8 cellular contexts compared by ENCODE assay signal in the genomic region with DNA sequence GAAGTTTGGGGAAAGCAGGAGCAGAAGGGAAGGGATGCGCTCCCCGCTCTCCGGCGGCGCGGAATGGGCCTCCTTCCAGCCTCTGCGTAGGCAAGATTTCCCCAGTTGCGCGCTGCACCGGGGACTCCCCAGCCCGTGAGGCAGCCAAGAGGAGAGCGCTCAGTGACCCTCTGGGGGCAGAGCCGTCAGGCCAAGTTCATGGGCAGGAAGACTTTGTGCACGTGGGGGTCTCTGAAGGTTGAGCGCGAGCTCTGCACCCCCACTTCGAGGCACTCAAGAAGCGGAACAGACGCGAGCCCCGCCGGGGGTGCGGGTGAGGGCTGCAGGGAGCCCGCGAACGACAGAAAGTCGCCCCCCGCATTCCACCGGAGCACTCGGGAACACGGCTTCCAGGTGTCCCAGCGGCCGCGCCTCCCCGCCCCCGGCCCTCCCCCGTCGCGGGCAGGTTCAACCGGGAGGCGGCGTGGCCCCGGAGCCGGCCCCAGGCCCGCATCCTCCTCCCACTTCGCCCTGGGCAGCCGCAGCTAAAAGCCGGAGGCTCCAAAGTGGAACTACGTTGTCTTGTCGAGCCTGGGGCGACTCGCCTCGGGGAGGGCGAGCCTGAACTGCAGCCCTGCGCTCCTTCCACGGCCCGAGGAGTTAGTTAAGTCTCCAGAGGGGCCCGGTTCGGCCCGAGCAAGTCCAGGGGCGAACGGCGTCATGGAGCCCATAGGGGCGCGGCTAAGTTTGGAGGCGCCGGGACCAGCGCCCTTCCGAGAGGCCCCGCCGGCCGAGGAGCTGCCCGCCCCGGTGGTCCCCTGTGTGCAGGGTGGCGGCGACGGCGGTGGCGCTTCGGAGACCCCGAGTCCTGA. TPM values are rescaled to one million over a fixed set of nuclear protein-coding genes. Genes with fewer than 3 reads are reported as not detected.
DNase-seq lines count a peak whose midpoint lies in the region; ATAC-seq and TF ChIP-seq lines count a peak whose summit lies in the region.

A gene (plus strand): TSS at position 555 of the 851 bp plus-strand sequence. CDS start 145 bp downstream, at position 700.

- H2BK5ac ChIP-seq in IMR-90 (ENCODE audit: low read depth, low read length, poor library complexity, severe bottlenecking), result no peak within 1 kb of the TSS

- peaks cover 4% of the 10 kb centered on the region for H3K4me1 Mint-ChIP-seq in activated CD4-positive, alpha-beta memory T cell treated with anti-CD3 and anti-CD28 coated beads, Interleukin-2, amount 10 ng/mL, durations not matched to agents 7 days and 5 days

- no peaks in the 10 kb centered on the region for H3K36me3 Mint-ChIP-seq in activated CD4-positive, alpha-beta memory T cell treated with anti-CD3 and anti-CD28 coated beads, Interleukin-2, amount 10 ng/mL, durations not matched to agents 7 days and 5 days (ENCODE audit: low read depth)

- H3K4me1 ChIP-seq in IMR-90 (ENCODE audit: control insufficient read depth, insufficient read depth, low read length) (peaks cover 12% of the 10 kb centered on the region), ovary (ENCODE audit: insufficient read depth) (peaks cover 3% of the 10 kb centered on the region)

- no TSS peak for BruUV-seq in IMR-90 (replicated peaks; lab: Mats Ljungman, UMichigan)

- H3K4ac ChIP-seq in IMR-90 (ENCODE audit: low read depth, low read length), result peak within 1 kb of the TSS; percentile 65

- peaks cover 52% of the 10 kb centered on the region for H3K27me3 Mint-ChIP-seq in activated CD4-positive, alpha-beta memory T cell treated with anti-CD3 and anti-CD28 coated beads, Interleukin-2, amount 10 ng/mL, durations not matched to agents 7 days and 5 days

- H2AFZ ChIP-seq in IMR-90 (replicated peaks; ENCODE audit: low read length, poor library complexity), result peak within 1 kb of the TSS; percentile 76

- DNase-seq in COR-L47 (lab: John Stamatoyannopoulos, UW) (peak; percentile 13), IMR-90 (peak; percentile 65), head of caudate nucleus (peak in 27 of 42 donors; percentile 11 to 63 (median 31)), ovary (peak; percentile 46 to 75 (median 69)), GM19238 (ENCODE audit: insufficient read length, low spot score) (no peak), putamen (ENCODE audit: low spot score) (no peak)
- no peak for DNase-seq in activated CD4-positive, alpha-beta memory T cell treated with anti-CD3 and anti-CD28 coated beads, Interleukin-2, amount 10 ng/mL, durations not matched to agents 7 days and 5 days

- H3K36me3 ChIP-seq in IMR-90 (ENCODE audit: control insufficient read depth, insufficient read depth, low read length) (no peaks in the 10 kb centered on the region), ovary (no peaks in the 10 kb centered on the region)

- H3K9me3 Mint-ChIP-seq in activated CD4-positive, alpha-beta memory T cell treated with anti-CD3 and anti-CD28 coated beads, Interleukin-2, amount 10 ng/mL, durations not matched to agents 7 days and 5 days, result no peaks in the 10 kb centered on the region

- peak within 1 kb of the TSS; percentile 49 for H3K4me3 ChIP-seq in IMR-90 (ENCODE audit: insufficient read depth, low read depth, low read length)
- peak within 1 kb of the TSS; percentile 52 for H3K4me3 ChIP-seq in ovary

- no peak within 1 kb of the TSS for H2AK5ac ChIP-seq in IMR-90 (ENCODE audit: low read depth, low read length)

- no peaks in the 10 kb centered on the region for H3K79me1 ChIP-seq in IMR-90 (ENCODE audit: low read depth in 1 of 2, low read length in 2 of 2)

- H3K9me1 ChIP-seq in IMR-90 (ENCODE audit: insufficient read depth, low read length), result peaks cover 5% of the 10 kb centered on the region; the same call in 1 of the 2 replicates

- intact Hi-C loops in IMR-90 (cut with micrococcal nuclease), result no loop called here
- intact Hi-C loops in head of caudate nucleus (cut with DNase I), result no loop called here
- intact Hi-C loops in ovary (cut with DNase I), result no loop called here

- POLR2A ChIA-PET in IMR-90 (lab: Charles Lee; ENCODE audit: unreplicated experiment), result no interaction called here
- POLR2A ChIA-PET in activated CD4-positive, alpha-beta memory T cell treated with anti-CD3 and anti-CD28 coated beads, Interleukin-2, amount 10 ng/mL, durations not matched to agents 7 days and 5 days (lab: Charles Lee), result no interaction called here

- WGBS in IMR-90 (ENCODE audit: extremely low coverage in 2 of 2, insufficient read length in 1 of 2), 2 experiments, result 2% methylated on average over 28 of the region's 81 CpGs; no CpG with 5 or more reads in 1 of the 2 experiments
- 0 to 1% (median 0%) methylated on average over 53 to 81 of the region's 81 CpGs for WGBS in ovary, 3 donors

- H4K91ac ChIP-seq in IMR-90 (ENCODE audit: insufficient read depth, low read depth, low read length), result peak within 1 kb of the TSS; percentile 42; the same call in 1 of the 2 replicates

- CTCF ChIA-PET in IMR-90 (lab: Yijun Ruan, JAX), result no interaction called here
- CTCF ChIA-PET in activated CD4-positive, alpha-beta memory T cell treated with anti-CD3 and anti-CD28 coated beads, Interleukin-2, amount 10 ng/mL, durations not matched to agents 7 days and 5 days (lab: Charles Lee), result no interaction called here

- H4K5ac ChIP-seq in IMR-90 (ENCODE audit: low read depth, low read length), result peak within 1 kb of the TSS; percentile 70; the same call in 1 of the 2 replicates

- H4K8ac ChIP-seq in IMR-90 (ENCODE audit: low read depth in 2 of 2, low read length in 2 of 2), result peak within 1 kb of the TSS in 1 of 2 experiments; percentile 35; a peak in 2 of 4 replicates

- H3K9me3 ChIP-seq in IMR-90 (ENCODE audit: control insufficient read depth, insufficient read depth, low read length) (no peaks in the 10 kb centered on the region; the same call in 1 of the 2 replicates), ovary (no peaks in the 10 kb centered on the region)

- dilution Hi-C loops in IMR-90 (cut with HindIII; ENCODE audit: low sequenced_read_pairs, unreplicated experiment), result no loop called here

- no peak within 1 kb of the TSS; the same call in 1 of the 2 replicates for H2BK20ac ChIP-seq in IMR-90 (ENCODE audit: low read depth, low read length)

- TF ChIP-seq RAD21 in IMR-90 (IDR thresholded peaks at IDR 0.05; ENCODE audit: low read length), result no peak

- no peak for TF ChIP-seq EP300 in ovary (IDR thresholded peaks at IDR 0.05)

- ATAC-seq in GM21360 (IDR thresholded peaks at IDR 0.05; ENCODE audit: unreplicated experiment), result peak; percentile 42
- peak; percentile 72 for ATAC-seq in IMR-90 (ENCODE audit: low read depth)

- peak within 1 kb of the TSS; percentile 22; the same call in 1 of the 2 replicates for H3K18ac ChIP-seq in IMR-90 (ENCODE audit: low read depth, low read length)

- H3K14ac ChIP-seq in IMR-90 (replicated peaks; ENCODE audit: low read depth, low read length), result peak within 1 kb of the TSS; percentile 48; the same call in 1 of the 2 replicates

- no peak within 1 kb of the TSS for H3K56ac ChIP-seq in IMR-90 (ENCODE audit: extremely low read depth, insufficient read depth, low read length)

- H3K27ac Mint-ChIP-seq in activated CD4-positive, alpha-beta memory T cell treated with anti-CD3 and anti-CD28 coated beads, Interleukin-2, amount 10 ng/mL, durations not matched to agents 7 days and 5 days, result no peak within 1 kb of the TSS

- H2BK15ac ChIP-seq in IMR-90 (ENCODE audit: low read depth, low read length), result no peak within 1 kb of the TSS; the same call in 2 of the 3 replicates

- H3K27me3 ChIP-seq in IMR-90 (ENCODE audit: control insufficient read depth, insufficient read depth, low read length) (peaks cover 23% of the 10 kb centered on the region), ovary (no peaks in the 10 kb centered on the region)

- TF ChIP-seq CTCF in IMR-90 (conservative IDR thresholded peaks at IDR 0.05; ENCODE audit: low read depth, low read length) (no peak), ovary (IDR thresholded peaks at IDR 0.05) (no peak)

- peak within 1 kb of the TSS; percentile 86 for H3K4me2 ChIP-seq in IMR-90 (ENCODE audit: low read depth, low read length)

- H2AK9ac ChIP-seq in IMR-90 (replicated peaks; ENCODE audit: low read depth, low read length, poor library complexity), result peak within 1 kb of the TSS; percentile 84

- H3K9ac ChIP-seq in IMR-90 (ENCODE audit: low read depth, low read length), result peak within 1 kb of the TSS; percentile 34; the same call in 1 of the 2 replicates

- in situ Hi-C loops in IMR-90 (cut with MboI; ENCODE audit: low sequenced_read_pairs), result no loop called here

- no peak for TF ChIP-seq POLR2A in IMR-90 (IDR thresholded peaks at IDR 0.05; ENCODE audit: low read depth, low read length)
- no peak for TF ChIP-seq POLR2A in ovary (IDR thresholded peaks at IDR 0.05)

- peak within 1 kb of the TSS; percentile 52; the same call in 1 of the 2 replicates for H3K23ac ChIP-seq in IMR-90 (ENCODE audit: low read depth, low read length)

- peak within 1 kb of the TSS; percentile 47 for H2BK120ac ChIP-seq in IMR-90 (ENCODE audit: low read depth, low read length)

- H4K20me1 ChIP-seq in IMR-90 (ENCODE audit: insufficient read depth, low read length), result no peaks in the 10 kb centered on the region

- H3K4me3 Mint-ChIP-seq in activated CD4-positive, alpha-beta memory T cell treated with anti-CD3 and anti-CD28 coated beads, Interleukin-2, amount 10 ng/mL, durations not matched to agents 7 days and 5 days, result peak within 1 kb of the TSS; percentile 66

- H3K27ac ChIP-seq in IMR-90 (ENCODE audit: insufficient read depth, low read length) (peak within 1 kb of the TSS; percentile 26; the same call in 1 of the 2 replicates), ovary (peak within 1 kb of the TSS; percentile 53 to 84)

TF ChIP-seq in IMR-90, 13 proteins besides CTCF, POLR2A, EP300 and RAD21:
- TF ChIP-seq MAZ (IDR thresholded peaks at IDR 0.05; ENCODE audit: borderline replicate concordance, low read depth, low read length) (peak; percentile 22; the same call in 1 of the 2 replicates), BHLHE40 (IDR thresholded peaks at IDR 0.05; ENCODE audit: low read depth, low read length) (no peak), RFX5 (IDR thresholded peaks at IDR 0.05; ENCODE audit: low read depth, low read length) (no peak)
- TF ChIP-seq, protein P1, sequence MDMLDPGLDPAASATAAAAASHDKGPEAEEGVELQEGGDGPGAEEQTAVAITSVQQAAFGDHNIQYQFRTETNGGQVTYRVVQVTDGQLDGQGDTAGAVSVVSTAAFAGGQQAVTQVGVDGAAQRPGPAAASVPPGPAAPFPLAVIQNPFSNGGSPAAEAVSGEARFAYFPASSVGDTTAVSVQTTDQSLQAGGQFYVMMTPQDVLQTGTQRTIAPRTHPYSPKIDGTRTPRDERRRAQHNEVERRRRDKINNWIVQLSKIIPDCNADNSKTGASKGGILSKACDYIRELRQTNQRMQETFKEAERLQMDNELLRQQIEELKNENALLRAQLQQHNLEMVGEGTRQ (IDR thresholded peaks at IDR 0.05; ENCODE audit: low read depth, low read length), result no peak

RNA-seq across cellular contexts. Expression of the gene that starts here (rescaled TPM):
- total RNA-seq in IMR-90 (2012; rRNA removed), result under 0.01 and 0.18 TPM in 2 replicates
- polyA plus RNA-seq in IMR-90 (2012; rRNA removed), result 0.09 and 0.10 TPM in 2 replicates
- 0.06 and 0.16 TPM in 2 replicates for polyA plus RNA-seq in IMR-90 (2012; cell fraction: cytosol; rRNA removed)
- polyA plus RNA-seq in IMR-90 (2012; cell fraction: nucleus; rRNA removed; ENCODE audit: low replicate concordance), result 0.09 and 0.10 TPM in 2 replicates
- under 1 TPM; 0.08 to 0.10 TPM for total RNA-seq in activated CD4-positive, alpha-beta memory T cell treated with anti-CD3 and anti-CD28 coated beads, Interleukin-2, amount 10 ng/mL, durations not matched to agents 7 days and 5 days
- total RNA-seq in ovary, result 1 to 10 TPM in 4 of 7 donors, under 1 TPM in 3; 0.67 to 2.9 (median 1.1) TPM
- under 1 TPM; 0.88 to 0.90 TPM for polyA plus RNA-seq in ovary

Comparison
In these comparisons a context has a peak if more than half of its experiments do, and no peak if none do; other contexts are left out.
1. Peak in DNase-seq, ATAC-seq, H3K4me3 ChIP-seq, H3K27ac ChIP-seq, H3K9ac ChIP-seq and H3K4me2 ChIP-seq in IMR-90; RNA of the gene not detected or under 1 TPM.
2. DNase-seq: peak in COR-L47 (single experiment), head of caudate nucleus (27 of 42) and ovary (5 of 5); none in activated CD4-positive, alpha-beta memory T cell treated with anti-CD3 and anti-CD28 coated beads, Interleukin-2, amount 10 ng/mL, durations not matched to agents 7 days and 5 days (single experiment), GM19238 (single experiment) and putamen (single experiment).